In genomic region chr13:98923641-98924397, GRCh38 we compare ENCODE assay signal across 22 cellular contexts. TPM values are rescaled to one million over a fixed set of nuclear protein-coding genes. Genes with fewer than 3 reads are reported as not detected.
DNase-seq lines count a peak whose midpoint lies in the region; ATAC-seq, FAIRE-seq and TF ChIP-seq lines count a peak whose summit lies in the region.
"Had no signal": no experiment of that assay in that cellular context is flagged by ENCODE, and none has a peak within 500 bp of the region (broad histone marks: within the 10 kb centered on the region; RNA-seq: fewer than 3 reads in every experiment).

No MANE protein-coding gene starts in this region.

- peaks cover 22% of the 10 kb centered on the region for H3K4me1 Mint-ChIP-seq in progenitor cell of endocrine pancreas (ENCODE audit: low read depth)
- H3K4me1 Mint-ChIP-seq in activated naive CD8-positive, alpha-beta T cell treated with anti-CD3 and anti-CD28 coated beads, Interleukin-2, amount 50 U/mL, for 24 hours: peaks cover 20% of the 10 kb centered on the region

- H3K4me1 ChIP-seq in left ventricle myocardium inferior: peaks cover 82% of the 10 kb centered on the region
- H3K4me1 ChIP-seq: foreskin keratinocyte, right lobe of liver had no signal

- no peak for DNase-seq in D721Med (ENCODE audit: insufficient read length, low spot score)
- no peak for DNase-seq in caudate nucleus (lab: John Stamatoyannopoulos, UW)
- DNase-seq in left ventricle myocardium inferior: no peak
- no peak for DNase-seq in sciatic nerve (ENCODE audit: low spot score)
- DNase-seq in progenitor cell of endocrine pancreas (ENCODE audit: low spot score, unreplicated experiment): no peak
- no peak for DNase-seq in activated naive CD8-positive, alpha-beta T cell treated with anti-CD3 and anti-CD28 coated beads, Interleukin-2, amount 50 U/mL, for 24 hours
- DNase-seq: ACHN; activated CD8-positive, alpha-beta T cell treated with anti-CD3 and anti-CD28 coated beads for 36 hours; activated gamma-delta T cell treated with Interleukin-2 at 50 U/mL for 16 hours; activated T-cell treated with anti-CD3 and anti-CD28 coated beads for 4 hours; foreskin keratinocyte; mammary epithelial cell; PC-9; right lobe of liver had no signal

- H3K27me3 ChIP-seq in left ventricle myocardium inferior (ENCODE audit: low read depth): no peaks in the 10 kb centered on the region
- H3K27me3 ChIP-seq: foreskin keratinocyte, right lobe of liver had no signal

- H3K27ac ChIP-seq in caudate nucleus (ENCODE audit: low read depth, low read length): peak overlapping the region; percentile 42
- H3K27ac ChIP-seq in left ventricle myocardium inferior (replicated peaks): peak overlapping the region; percentile 75
- H3K27ac ChIP-seq: C4-2B, foreskin keratinocyte, PC-9, right lobe of liver had no signal

- no peak overlapping the region for H3K27ac Mint-ChIP-seq in progenitor cell of endocrine pancreas
- H3K27ac Mint-ChIP-seq in activated naive CD8-positive, alpha-beta T cell treated with anti-CD3 and anti-CD28 coated beads, Interleukin-2, amount 50 U/mL, for 24 hours: no peak overlapping the region
- H3K27ac Mint-ChIP-seq: activated CD8-positive, alpha-beta T cell treated with anti-CD3 and anti-CD28 coated beads for 36 hours; dendritic cell treated with granulocyte-macrophage colony-stimulating factor and Interleukin-4, amounts not matched to agents 40 ng/mL and 50 ng/mL, for 4 days had no signal

- no peak overlapping the region for H3K4me3 ChIP-seq in left ventricle myocardium inferior
- H3K4me3 ChIP-seq: PC-9, right lobe of liver had no signal

- H3K4me3 Mint-ChIP-seq in progenitor cell of endocrine pancreas (ENCODE audit: low read depth): no peak overlapping the region
- H3K4me3 Mint-ChIP-seq in activated naive CD8-positive, alpha-beta T cell treated with anti-CD3 and anti-CD28 coated beads, Interleukin-2, amount 50 U/mL, for 24 hours: no peak overlapping the region
- H3K4me3 Mint-ChIP-seq: activated CD8-positive, alpha-beta T cell treated with anti-CD3 and anti-CD28 coated beads for 36 hours; dendritic cell treated with granulocyte-macrophage colony-stimulating factor and Interleukin-4, amounts not matched to agents 40 ng/mL and 50 ng/mL, for 4 days had no signal

- peak; percentile 85 for ATAC-seq in sciatic nerve
- no peak for ATAC-seq in HG03432 (IDR thresholded peaks at IDR 0.05; ENCODE audit: unreplicated experiment)
- no peak for ATAC-seq in GM19328 (IDR thresholded peaks at IDR 0.05; ENCODE audit: unreplicated experiment)
- no peak for ATAC-seq in activated naive CD8-positive, alpha-beta T cell treated with anti-CD3 and anti-CD28 coated beads, Interleukin-2, amount 50 U/mL, for 24 hours
- ATAC-seq: activated CD4-positive, CD25-positive, alpha-beta regulatory T cell treated with anti-CD3 and anti-CD28 coated beads, Interleukin-2, amount 50 U/mL, for 24 hours; activated CD8-positive, alpha-beta T cell treated with anti-CD3 and anti-CD28 coated beads for 36 hours; foreskin keratinocyte; HCT116; right lobe of liver had no signal

- intact Hi-C loops in left ventricle myocardium inferior (cut with micrococcal nuclease): no loop called here
- intact Hi-C loops in sciatic nerve (cut with DNase I): no loop called here

- no peaks in the 10 kb centered on the region for H3K27me3 Mint-ChIP-seq in progenitor cell of endocrine pancreas
- no peaks in the 10 kb centered on the region for H3K27me3 Mint-ChIP-seq in activated naive CD8-positive, alpha-beta T cell treated with anti-CD3 and anti-CD28 coated beads, Interleukin-2, amount 50 U/mL, for 24 hours
- H3K27me3 Mint-ChIP-seq: activated CD8-positive, alpha-beta T cell treated with anti-CD3 and anti-CD28 coated beads for 36 hours had no signal

- FAIRE-seq in D721Med (lab: Jason Lieb, UNC): peak; percentile 98
- FAIRE-seq: GM18507, keratinocyte had no signal

- H3K36me3 Mint-ChIP-seq in progenitor cell of endocrine pancreas (ENCODE audit: insufficient read depth): peaks cover 5% of the 10 kb centered on the region
- peaks cover 11% of the 10 kb centered on the region for H3K36me3 Mint-ChIP-seq in activated naive CD8-positive, alpha-beta T cell treated with anti-CD3 and anti-CD28 coated beads, Interleukin-2, amount 50 U/mL, for 24 hours (ENCODE audit: low read depth)

- no peaks in the 10 kb centered on the region for H3K9me3 ChIP-seq in left ventricle myocardium inferior (replicated peaks)
- H3K9me3 ChIP-seq: right lobe of liver had no signal

- H3K36me3 ChIP-seq in left ventricle myocardium inferior: peaks cover 23% of the 10 kb centered on the region

- no peaks in the 10 kb centered on the region for H3K9me3 Mint-ChIP-seq in progenitor cell of endocrine pancreas (ENCODE audit: low read depth)
- no peaks in the 10 kb centered on the region for H3K9me3 Mint-ChIP-seq in activated naive CD8-positive, alpha-beta T cell treated with anti-CD3 and anti-CD28 coated beads, Interleukin-2, amount 50 U/mL, for 24 hours
- H3K9me3 Mint-ChIP-seq: activated CD8-positive, alpha-beta T cell treated with anti-CD3 and anti-CD28 coated beads for 36 hours; dendritic cell treated with granulocyte-macrophage colony-stimulating factor and Interleukin-4, amounts not matched to agents 40 ng/mL and 50 ng/mL, for 4 days had no signal

- TF ChIP-seq CTCF in D721Med (IDR thresholded peaks at IDR 0.05; ENCODE audit: insufficient read depth, missing control alignments): no peak
- TF ChIP-seq CTCF in left ventricle myocardium inferior (IDR thresholded peaks at IDR 0.05; ENCODE audit: borderline replicate concordance): no peak
- no peak for TF ChIP-seq CTCF in progenitor cell of endocrine pancreas (IDR thresholded peaks at IDR 0.05; ENCODE audit: unreplicated experiment)

RNA-seq across cellular contexts. Expression of gene DOCK9, which starts 54.0 kb away (rescaled TPM):
- total RNA-seq in left ventricle myocardium inferior: 36.8 TPM
- 204 TPM for total RNA-seq in sciatic nerve
- 27.9 and 35.7 TPM in 2 replicates for total RNA-seq in progenitor cell of endocrine pancreas
